8 cellular contexts compared by ENCODE assay signal in the genomic region with DNA sequence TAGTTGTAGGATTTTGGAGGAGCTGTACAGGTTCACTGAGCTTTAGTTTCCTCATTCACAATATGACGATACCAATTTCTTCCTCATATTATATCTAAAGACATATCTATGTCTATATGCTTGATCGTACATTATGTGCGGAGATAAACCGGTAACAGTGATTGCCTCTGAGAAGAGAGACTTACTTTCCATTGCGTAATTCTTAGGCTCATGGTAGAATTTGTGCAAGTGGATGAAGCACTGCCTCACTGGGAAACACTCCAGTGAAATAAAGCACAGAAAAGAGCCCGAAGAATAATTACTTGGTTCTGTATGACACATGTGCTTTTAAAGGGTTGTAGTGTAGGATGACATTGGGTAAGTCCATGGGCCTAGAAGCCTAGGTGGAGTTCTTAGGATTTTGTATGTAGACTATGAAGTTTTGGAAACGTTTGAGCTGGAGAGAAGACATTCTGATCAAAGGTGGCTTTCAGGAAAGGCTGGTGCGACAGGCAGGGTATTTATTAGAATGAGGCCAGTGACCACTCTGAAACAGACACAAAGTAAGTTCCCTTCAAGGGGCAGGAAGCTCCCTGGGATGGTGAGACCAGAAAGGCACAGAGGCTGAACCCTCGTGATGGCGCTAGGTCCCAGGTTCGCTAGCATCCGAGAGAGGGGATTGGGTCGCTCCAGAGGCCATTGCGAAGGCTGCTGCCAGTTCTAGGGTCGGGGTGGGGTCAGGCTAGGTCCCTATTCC. TPM values are rescaled to one million over a fixed set of nuclear protein-coding genes. Genes with fewer than 3 reads are reported as not detected.
A peak's percentile ranks its signal among the peaks of the same experiment; 100 is the strongest.
DNase-seq lines count a peak whose midpoint lies in the region; ATAC-seq lines count a peak whose summit lies in the region.

No MANE protein-coding gene starts in this region.

- no peaks in the 10 kb centered on the region for H3K9me2 ChIP-seq in Karpas-422 (replicated peaks; ENCODE audit: insufficient read depth, low read length)

- H3K79me2 ChIP-seq in Karpas-422 (ENCODE audit: low read length) = peaks cover 40% of the 10 kb centered on the region

- H3K9ac ChIP-seq in Karpas-422 (ENCODE audit: low read length) = peak overlapping the region; percentile 69

- no peaks in the 10 kb centered on the region for H3K9me3 ChIP-seq in Karpas-422 (ENCODE audit: low read length)
- no peaks in the 10 kb centered on the region for H3K9me3 ChIP-seq in mononuclear cell (ENCODE audit: low read depth, low read length)

- ATAC-seq in GM18499 (IDR thresholded peaks at IDR 0.05; ENCODE audit: insufficient read depth, unreplicated experiment) = peak; percentile 8
- peak; percentile 37 for ATAC-seq in GM21737 (IDR thresholded peaks at IDR 0.05; ENCODE audit: unreplicated experiment)

- H3K27me3 ChIP-seq in Karpas-422 (ENCODE audit: low read length) (no peaks in the 10 kb centered on the region), mononuclear cell (ENCODE audit: insufficient read depth, low read length) (no peaks in the 10 kb centered on the region)

- H3K4me3 ChIP-seq in Karpas-422 (ENCODE audit: low read length) (peak overlapping the region; percentile 81), mononuclear cell (ENCODE audit: low read length) (peak overlapping the region; percentile 70)

- no peaks in the 10 kb centered on the region for H4K20me1 ChIP-seq in Karpas-422 (ENCODE audit: insufficient read depth, low read depth, low read length)

- no peak overlapping the region for H2AFZ ChIP-seq in Karpas-422 (ENCODE audit: low read length)

- H3K4me1 ChIP-seq in Karpas-422 (ENCODE audit: low read length) = peaks cover 21% of the 10 kb centered on the region
- peaks cover 23% of the 10 kb centered on the region for H3K4me1 ChIP-seq in mononuclear cell (ENCODE audit: insufficient read depth, low read length)

- peaks cover 3% of the 10 kb centered on the region; the same call in 1 of the 2 replicates for H3K36me3 ChIP-seq in Karpas-422 (ENCODE audit: insufficient read depth, low read length)

- H3K4me2 ChIP-seq in Karpas-422 (ENCODE audit: low read depth, low read length, poor library complexity, severe bottlenecking) = peak overlapping the region; percentile 76

- H3K27ac ChIP-seq in Karpas-422 (ENCODE audit: low read length) = no peak overlapping the region
- H3K27ac ChIP-seq in cingulate gyrus (ENCODE audit: low read depth, low read length) = peak overlapping the region; percentile 88

- no peak for DNase-seq in Karpas-422
- no peak for DNase-seq in SK-N-DZ (ENCODE audit: low spot score)
- no peak for DNase-seq in T-helper 9 cell
- no peak for DNase-seq in DMS79 (lab: John Stamatoyannopoulos, UW)

RNA-seq across cellular contexts. Expression of a gene that starts 0.6 kb away (rescaled TPM):
- 28.8 and 58.4 TPM in 2 replicates for total RNA-seq in Karpas-422 (2014; rRNA removed; shearing (Covaris generic); ENCODE audit: low replicate concordance)
- total RNA-seq in mononuclear cell = 12.6 TPM
- 215 and 242 TPM in 2 replicates for polyA plus RNA-seq in SK-N-DZ (2014; cell fraction: cytosol; rRNA removed)
- 118 and 128 TPM in 2 replicates for polyA plus RNA-seq in SK-N-DZ (2014; cell fraction: nucleus; rRNA removed)

RNA-seq across cellular contexts. Expression of a gene that starts 48.7 kb away (rescaled TPM):
- total RNA-seq in Karpas-422 (2014; rRNA removed; shearing (Covaris generic); ENCODE audit: low replicate concordance) = 9.7 and 14.3 TPM in 2 replicates
- total RNA-seq in mononuclear cell = 3.7 TPM
- 9.6 and 10.6 TPM in 2 replicates for polyA plus RNA-seq in SK-N-DZ (2014; cell fraction: cytosol; rRNA removed)
- polyA plus RNA-seq in SK-N-DZ (2014; cell fraction: nucleus; rRNA removed) = 5.8 and 7.6 TPM in 2 replicates
